36 cellular contexts compared by ENCODE assay signal in genomic region chr7:92319243-92319642, GRCh38.
A peak's percentile ranks its signal among the peaks of the same experiment; 100 is the strongest.
DNase-seq lines count a peak whose midpoint lies in the region; ATAC-seq, FAIRE-seq and TF ChIP-seq lines count a peak whose summit lies in the region.
"Had no signal": no experiment of that assay in that cellular context is flagged by ENCODE, and none has a peak within 500 bp of the region (broad histone marks: within the 10 kb centered on the region; RNA-seq: fewer than 3 reads in every experiment).

No MANE protein-coding gene starts in this region.

- H3K4me3 ChIP-seq in coronary artery = no peak overlapping the region
- H3K4me3 ChIP-seq: A549; BLaER1; BLaER1 treated with 17β-estradiol and CSF1 and Interleukin-3, amounts not matched to agents 10 nM and 100 nM had no signal

- no peaks in the 10 kb centered on the region for H3K27me3 Mint-ChIP-seq in naive thymus-derived CD8-positive, alpha-beta T cell
- H3K27me3 Mint-ChIP-seq: B cell; CD4-positive, alpha-beta memory T cell; CD4-positive, alpha-beta T cell; CD4-positive, CD25-positive, alpha-beta regulatory T cell; CD8-positive, alpha-beta memory T cell had no signal

- H3K27ac ChIP-seq in coronary artery = no peak overlapping the region
- H3K27ac ChIP-seq: 22Rv1; A549; BLaER1; BLaER1 treated with 17β-estradiol and CSF1 and Interleukin-3, amounts not matched to agents 10 nM and 100 nM; C4-2B had no signal

- H3K4me3 Mint-ChIP-seq in naive thymus-derived CD8-positive, alpha-beta T cell = no peak overlapping the region
- H3K4me3 Mint-ChIP-seq: B cell; CD14-positive monocyte; CD4-positive, alpha-beta memory T cell; CD4-positive, alpha-beta T cell; CD4-positive, CD25-positive, alpha-beta regulatory T cell; CD8-positive, alpha-beta memory T cell; CD8-positive, alpha-beta T cell had no signal

- H3K36me3 Mint-ChIP-seq in naive thymus-derived CD8-positive, alpha-beta T cell = peaks cover 6 to 19% (median 18%) of the 10 kb centered on the region in 3 donors

- intact Hi-C loops in sciatic nerve (cut with DNase I) = no loop called here

- no peak for TF ChIP-seq CTCF in coronary artery (IDR thresholded peaks at IDR 0.05)

- no peak overlapping the region for H3K27ac Mint-ChIP-seq in naive thymus-derived CD8-positive, alpha-beta T cell
- H3K27ac Mint-ChIP-seq: B cell; CD14-positive monocyte; CD4-positive, alpha-beta memory T cell; CD4-positive, alpha-beta T cell; CD4-positive, CD25-positive, alpha-beta regulatory T cell; CD8-positive, alpha-beta T cell had no signal

- no peaks in the 10 kb centered on the region for H3K9me3 Mint-ChIP-seq in naive thymus-derived CD8-positive, alpha-beta T cell
- H3K9me3 Mint-ChIP-seq: CD14-positive monocyte; CD4-positive, alpha-beta memory T cell; CD4-positive, alpha-beta T cell; CD8-positive, alpha-beta memory T cell; CD8-positive, alpha-beta T cell had no signal

- peaks cover 0 to 5% (median 1%) of the 10 kb centered on the region in 4 donors for H3K4me1 Mint-ChIP-seq in naive thymus-derived CD8-positive, alpha-beta T cell
- H3K4me1 Mint-ChIP-seq: B cell; CD14-positive monocyte; CD4-positive, alpha-beta memory T cell; CD8-positive, alpha-beta memory T cell had no signal

- DNase-seq in fibroblast of peridontal ligament (ENCODE audit: extremely low read depth) (peak; percentile 67), sciatic nerve (ENCODE audit: low spot score) (no peak), coronary artery (ENCODE audit: low spot score) (no peak), LoVo (ENCODE audit: low spot score) (no peak), SHP77 treated with DMSO at 0.1 percent for 48 hours (lab: John Stamatoyannopoulos, UW) (no peak)
- DNase-seq in naive thymus-derived CD8-positive, alpha-beta T cell = no peak
- DNase-seq: 8988T; ACHN; AML-193; BE2C; C1 segment of cervical spinal cord; Caco-2; Calu3; CD4-positive, alpha-beta memory T cell; CD4-positive, alpha-beta T cell; CD4-positive, CD25-positive, alpha-beta regulatory T cell; CD8-positive, alpha-beta memory T cell; CD8-positive, alpha-beta T cell; COR-L47; DMS 273 treated with DMSO at 0.1 percent for 48 hours; DMS153; DMS53; DMS79; DMS79 treated with DMSO at 0.1 percent for 48 hours; DND-41; EL had no signal

- peak; percentile 58 for ATAC-seq in sciatic nerve
- ATAC-seq in naive thymus-derived CD8-positive, alpha-beta T cell = no peak
- ATAC-seq: A549; CD8-positive, alpha-beta T cell had no signal

- POLR2A ChIA-PET in naive thymus-derived CD8-positive, alpha-beta T cell (lab: Charles Lee) = no interaction called here

- peak; percentile 25 for FAIRE-seq in TTC549 (lab: Jason Lieb, UNC)
- peak; percentile 80 for FAIRE-seq in islet of Langerhans (lab: Jason Lieb, UNC)
- FAIRE-seq: A549, D721Med had no signal
